11 cellular contexts compared by ENCODE assay signal in the genomic region with DNA sequence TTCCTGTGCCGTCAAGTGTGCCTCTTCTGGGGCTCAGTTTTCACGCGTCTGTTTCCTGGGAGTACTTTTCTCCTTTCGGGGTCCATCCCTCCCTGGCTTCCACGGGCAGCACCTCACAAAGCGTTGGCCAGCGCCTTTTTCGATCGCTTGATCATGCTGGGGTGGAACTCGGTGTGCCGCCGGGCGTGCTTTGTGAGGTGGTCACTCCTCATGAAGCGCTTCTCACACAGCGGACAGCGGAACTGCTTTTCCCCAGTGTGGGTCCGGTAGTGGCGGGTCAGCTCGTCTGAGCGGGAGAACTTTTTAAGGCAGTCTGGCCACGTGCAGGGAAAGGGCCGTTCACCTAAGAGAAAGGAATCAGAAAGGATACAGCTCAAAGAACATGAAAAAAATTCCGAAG. TPM values are rescaled to one million over a fixed set of nuclear protein-coding genes. Genes with fewer than 3 reads are reported as not detected.
DNase-seq lines count a peak whose midpoint lies in the region; ATAC-seq and TF ChIP-seq lines count a peak whose summit lies in the region.
"Had no signal": no experiment of that assay in that cellular context is flagged by ENCODE, and none has a peak within 500 bp of the region (broad histone marks: within the 10 kb centered on the region; RNA-seq: fewer than 3 reads in every experiment).

No MANE protein-coding gene starts in this region.

- no peak overlapping the region for H2AFZ ChIP-seq in mesenchymal stem cell (ENCODE audit: low read depth, low read length)
- H2AFZ ChIP-seq: GM23248 had no signal

- WGBS in mesenchymal stem cell, result 92% methylated on average over 23 of the region's 23 CpGs

- CTCF ChIA-PET in CD4-positive, alpha-beta T cell (lab: Charles Lee), result no interaction called here

- H2BK15ac ChIP-seq in mesenchymal stem cell (ENCODE audit: low read depth, poor library complexity, severe bottlenecking), result no peak overlapping the region

- no peak for TF ChIP-seq CTCF in right atrium auricular region (IDR thresholded peaks at IDR 0.05)
- TF ChIP-seq CTCF in left ventricle myocardium inferior (IDR thresholded peaks at IDR 0.05; ENCODE audit: borderline replicate concordance), result no peak
- no peak for TF ChIP-seq CTCF in chondrocyte (IDR thresholded peaks at IDR 0.05)
- no peak for TF ChIP-seq CTCF in CD4-positive, alpha-beta T cell (IDR thresholded peaks at IDR 0.05)

- H3K27me3 ChIP-seq in right atrium auricular region, result no peaks in the 10 kb centered on the region
- H3K27me3 ChIP-seq in left ventricle myocardium inferior (ENCODE audit: low read depth), result no peaks in the 10 kb centered on the region
- no peaks in the 10 kb centered on the region for H3K27me3 ChIP-seq in mesenchymal stem cell (ENCODE audit: control insufficient read depth in 1 of 2, insufficient read depth in 1 of 2, low read length in 2 of 2)
- H3K27me3 ChIP-seq in CD4-positive, alpha-beta T cell (ENCODE audit: control insufficient read depth, insufficient read depth, low read length), result no peaks in the 10 kb centered on the region
- H3K27me3 ChIP-seq: BLaER1 had no signal

- H3K4me2 ChIP-seq in mesenchymal stem cell (ENCODE audit: low read length, poor library complexity, severe bottlenecking), result no peak overlapping the region
- H3K4me2 ChIP-seq: BLaER1 had no signal

- H3K4me1 ChIP-seq in right atrium auricular region (peaks cover 0 to 81% of the 10 kb centered on the region in 2 donors), left ventricle myocardium inferior (peaks cover 100% of the 10 kb centered on the region), mesenchymal stem cell (ENCODE audit: control insufficient read depth, insufficient read depth, low read depth, low read length) (peaks cover 2% of the 10 kb centered on the region)

- no peaks in the 10 kb centered on the region for H3K27me3 Mint-ChIP-seq in chondrocyte (ENCODE audit: low read depth)
- H3K27me3 Mint-ChIP-seq in CD4-positive, alpha-beta T cell, result no peaks in the 10 kb centered on the region
- H3K27me3 Mint-ChIP-seq: IgD-negative memory B cell had no signal

- no peak for ATAC-seq in CD4-positive, alpha-beta T cell (ENCODE audit: poor library complexity)

- H4K8ac ChIP-seq in mesenchymal stem cell (ENCODE audit: low read length), result no peak overlapping the region

- no peaks in the 10 kb centered on the region for H3K9me3 Mint-ChIP-seq in chondrocyte (ENCODE audit: low read depth)
- no peaks in the 10 kb centered on the region for H3K9me3 Mint-ChIP-seq in CD4-positive, alpha-beta T cell
- H3K9me3 Mint-ChIP-seq: H9, IgD-negative memory B cell had no signal

- peaks cover 12% of the 10 kb centered on the region for H3K79me1 ChIP-seq in mesenchymal stem cell (replicated peaks; ENCODE audit: low read length, poor library complexity, severe bottlenecking)

- H2AK5ac ChIP-seq in mesenchymal stem cell (ENCODE audit: low read length, severe bottlenecking), result no peak overlapping the region

- no peak overlapping the region for H2BK120ac ChIP-seq in mesenchymal stem cell (ENCODE audit: low read depth, low read length)

- no peak overlapping the region for H3K18ac ChIP-seq in mesenchymal stem cell (ENCODE audit: low read depth in 1 of 2, low read length in 2 of 2)

- peaks cover 32% of the 10 kb centered on the region for H3K36me3 Mint-ChIP-seq in chondrocyte (ENCODE audit: low read depth)
- H3K36me3 Mint-ChIP-seq in CD4-positive, alpha-beta T cell (ENCODE audit: low read depth), result peaks cover 64% of the 10 kb centered on the region

- DNase-seq in right atrium auricular region (ENCODE audit: low spot score) (peak; percentile 60), left ventricle myocardium inferior (no peak), chondrocyte (ENCODE audit: low spot score) (no peak), mesenchymal stem cell (peak; percentile 23), AG20443 (ENCODE audit: low spot score) (no peak)
- DNase-seq in CD4-positive, alpha-beta T cell, result no peak
- DNase-seq: AML-193, GM23248, H9 had no signal

- H3K4me1 Mint-ChIP-seq in chondrocyte (ENCODE audit: low read depth), result peaks cover 34% of the 10 kb centered on the region
- H3K4me1 Mint-ChIP-seq in CD4-positive, alpha-beta T cell (ENCODE audit: low read depth), result peaks cover 62% of the 10 kb centered on the region

- H3K4ac ChIP-seq in mesenchymal stem cell (ENCODE audit: low read depth in 1 of 2, low read length in 2 of 2), result no peak overlapping the region

- H3K23ac ChIP-seq in mesenchymal stem cell (ENCODE audit: low read length in 2 of 2), result no peak overlapping the region

- H3K36me3 ChIP-seq in right atrium auricular region, result peaks cover 32% of the 10 kb centered on the region
- H3K36me3 ChIP-seq in left ventricle myocardium inferior, result peaks cover 34% of the 10 kb centered on the region
- H3K36me3 ChIP-seq in mesenchymal stem cell (ENCODE audit: control insufficient read depth in 1 of 2, insufficient read depth in 2 of 2, low read depth in 1 of 2, low read length in 2 of 2), result peaks cover 3 to 50% of the 10 kb centered on the region in 2 experiments

- intact Hi-C loops in left ventricle myocardium inferior (cut with micrococcal nuclease), result no loop called here
- intact Hi-C loops in CD4-positive, alpha-beta T cell (cut with DNase I, micrococcal nuclease), result no loop called here

- H3K27ac ChIP-seq in right atrium auricular region, result no peak overlapping the region
- no peak overlapping the region for H3K27ac ChIP-seq in left ventricle myocardium inferior (replicated peaks)
- no peak overlapping the region for H3K27ac ChIP-seq in mesenchymal stem cell (ENCODE audit: low read length, poor library complexity, severe bottlenecking)
- H3K27ac ChIP-seq in CD4-positive, alpha-beta T cell (ENCODE audit: low read depth, low read length), result no peak overlapping the region
- H3K27ac ChIP-seq: BLaER1, GM23248 had no signal

- POLR2A ChIA-PET in CD4-positive, alpha-beta T cell (lab: Charles Lee), result no interaction called here

- no peak overlapping the region for H2BK12ac ChIP-seq in mesenchymal stem cell (ENCODE audit: low read length in 2 of 2)

- peak overlapping the region; percentile 15 for H3K27ac Mint-ChIP-seq in chondrocyte (ENCODE audit: unreplicated experiment)
- H3K27ac Mint-ChIP-seq in CD4-positive, alpha-beta T cell, result no peak overlapping the region

- H3K9ac ChIP-seq in mesenchymal stem cell (ENCODE audit: low read length), result no peak overlapping the region
- H3K9ac ChIP-seq: BLaER1, GM23248 had no signal

- H3K4me3 Mint-ChIP-seq in chondrocyte (ENCODE audit: unreplicated experiment), result no peak overlapping the region
- H3K4me3 Mint-ChIP-seq in CD4-positive, alpha-beta T cell, result no peak overlapping the region
- H3K4me3 Mint-ChIP-seq: H9, IgD-negative memory B cell had no signal

- no peak overlapping the region for H2BK5ac ChIP-seq in mesenchymal stem cell (ENCODE audit: low read depth, low read length, poor library complexity, severe bottlenecking)

- H4K91ac ChIP-seq in mesenchymal stem cell (ENCODE audit: low read length), result no peak overlapping the region

- no peak overlapping the region for H3K4me3 ChIP-seq in right atrium auricular region
- no peak overlapping the region for H3K4me3 ChIP-seq in left ventricle myocardium inferior
- no peak overlapping the region for H3K4me3 ChIP-seq in mesenchymal stem cell (ENCODE audit: insufficient read depth in 1 of 2, low read depth in 1 of 2, low read length in 2 of 2)
- H3K4me3 ChIP-seq: BLaER1, GM23248 had no signal

- no peak overlapping the region for H3K14ac ChIP-seq in mesenchymal stem cell (ENCODE audit: low read length in 2 of 2)

- H3K9me3 ChIP-seq in right atrium auricular region (no peaks in the 10 kb centered on the region), left ventricle myocardium inferior (replicated peaks) (no peaks in the 10 kb centered on the region), mesenchymal stem cell (ENCODE audit: control insufficient read depth, low read length) (no peaks in the 10 kb centered on the region)
- no peaks in the 10 kb centered on the region for H3K9me3 ChIP-seq in CD4-positive, alpha-beta T cell (ENCODE audit: control insufficient read depth, low read length)
- H3K9me3 ChIP-seq: BLaER1 had no signal

RNA-seq across cellular contexts. Expression of gene KLF9, which starts 26.8 kb away (rescaled TPM):
- 10 to 100 TPM; 74.1 to 76.7 TPM for total RNA-seq in right atrium auricular region
- 52.8 TPM for total RNA-seq in left ventricle myocardium inferior
- total RNA-seq in chondrocyte, result 29.8 to 32.7 TPM (median 31.0 TPM) in 3 replicates
- polyA plus RNA-seq in mesenchymal stem cell (2013, experiment 1 of 2), result 31.5 TPM
- polyA plus RNA-seq in mesenchymal stem cell (2013, experiment 2 of 2), result 32.5 TPM
- 100 to 1,000 TPM; 132 to 135 TPM for total RNA-seq in CD4-positive, alpha-beta T cell

Comparison
In these comparisons a context has a peak if more than half of its experiments do, and no peak if none do; other contexts are left out.
1. DNase-seq: peak in right atrium auricular region (single experiment) and mesenchymal stem cell (single experiment); none in left ventricle myocardium inferior (single experiment), chondrocyte (single experiment), AG20443 (single experiment) and CD4-positive, alpha-beta T cell (0 of 10).